Comparison of ENCODE assay signal across 27 cellular contexts in genomic region chr3:7744850-7745249, GRCh38.
"Had no signal": no experiment of that assay in that cellular context is flagged by ENCODE, and none has a peak within 500 bp of the region (broad histone marks: within the 10 kb centered on the region; RNA-seq: fewer than 3 reads in every experiment).

No MANE protein-coding gene starts in this region.

- H3K9me3 Mint-ChIP-seq: activated naive CD4-positive, alpha-beta T cell treated with anti-CD3 and anti-CD28 coated beads for 36 hours; activated naive CD8-positive, alpha-beta T cell treated with anti-CD3 and anti-CD28 coated beads, Interleukin-2, amount 10 ng/mL, durations not matched to agents 7 days and 5 days; activated T-helper 1 cell treated with anti-CD3 and anti-CD28 coated beads, Interleukin-12 subunit alpha, Interleukin-12 subunit beta, Interleukin-2, Interleukin-4 antibody, amounts not matched to agents 30 ng/mL and 10 ng/mL and 1 ng/mL, durations not matched to agents 14 hours and 24 hours and 36 hours; nephron; type B pancreatic cell had no signal

- ATAC-seq: activated CD4-positive, CD25-positive, alpha-beta regulatory T cell treated with anti-CD3 and anti-CD28 coated beads, Interleukin-2, amount 50 U/mL, for 24 hours; gastroesophageal sphincter; left cardiac atrium; left ventricle myocardium superior; right lobe of liver had no signal

- DNase-seq: activated CD4-positive, alpha-beta T cell treated with anti-CD3 and anti-CD28 coated beads for 48 hours; activated CD4-positive, alpha-beta T cell treated with anti-CD3 and anti-CD28 coated beads, Interleukin-2, amount 50 U/mL, for 48 hours; activated CD8-positive, alpha-beta memory T cell treated with anti-CD3 and anti-CD28 coated beads, Interleukin-2, amount 50 U/mL, for 4 hours; activated effector memory CD4-positive, alpha-beta T cell treated with anti-CD3 and anti-CD28 coated beads, Interleukin-2, amount 50 U/mL, for 16 hours; activated naive CD4-positive, alpha-beta T cell treated with anti-CD3 and anti-CD28 coated beads for 36 hours; activated naive CD8-positive, alpha-beta T cell treated with anti-CD3 and anti-CD28 coated beads, Interleukin-2, amount 10 ng/mL, durations not matched to agents 7 days and 5 days; activated T-cell treated with anti-CD3 and anti-CD28 coated beads, Interleukin-2, amount 50 U/mL, for 1 hour; brain microvascular endothelial cell; dorsolateral prefrontal cortex; effector memory CD4-positive, alpha-beta T cell; head of caudate nucleus; hippocampal formation; left cardiac atrium; left ventricle myocardium superior; ovary; right lobe of liver; stimulated activated CD4-positive, alpha-beta T cell treated with anti-CD3 and anti-CD28 coated beads, Interleukin-2, amount 100 ng/mL, for 48 hours; T1000; uterus; WERI-Rb-1 had no signal

- H3K27me3 Mint-ChIP-seq: activated naive CD8-positive, alpha-beta T cell treated with anti-CD3 and anti-CD28 coated beads, Interleukin-2, amount 10 ng/mL, durations not matched to agents 7 days and 5 days; progenitor cell of endocrine pancreas; stimulated activated naive CD8-positive, alpha-beta T cell treated with anti-CD3 and anti-CD28 coated beads, Interleukin-15, Interleukin-2, amounts not matched to agents 100 ng/mL and 50 ng/mL, for 24 hours; type B pancreatic cell had no signal

- H3K4me1 Mint-ChIP-seq: activated naive CD8-positive, alpha-beta T cell treated with anti-CD3 and anti-CD28 coated beads, Interleukin-2, amount 10 ng/mL, durations not matched to agents 7 days and 5 days; nephron had no signal

- H3K4me3 Mint-ChIP-seq: activated naive CD4-positive, alpha-beta T cell treated with anti-CD3 and anti-CD28 coated beads for 36 hours; activated naive CD8-positive, alpha-beta T cell treated with anti-CD3 and anti-CD28 coated beads, Interleukin-2, amount 10 ng/mL, durations not matched to agents 7 days and 5 days; activated T-helper 1 cell treated with anti-CD3 and anti-CD28 coated beads, Interleukin-12 subunit alpha, Interleukin-12 subunit beta, Interleukin-2, Interleukin-4 antibody, amounts not matched to agents 30 ng/mL and 10 ng/mL and 1 ng/mL, durations not matched to agents 14 hours and 24 hours and 36 hours; nephron; stimulated activated naive CD8-positive, alpha-beta T cell treated with anti-CD3 and anti-CD28 coated beads, Interleukin-15, Interleukin-2, amounts not matched to agents 100 ng/mL and 50 ng/mL, for 24 hours; type B pancreatic cell had no signal

- H3K36me3 Mint-ChIP-seq: activated naive CD8-positive, alpha-beta T cell treated with anti-CD3 and anti-CD28 coated beads, Interleukin-2, amount 10 ng/mL, durations not matched to agents 7 days and 5 days; type B pancreatic cell had no signal

- H3K27ac Mint-ChIP-seq: activated naive CD4-positive, alpha-beta T cell treated with anti-CD3 and anti-CD28 coated beads for 36 hours; activated naive CD8-positive, alpha-beta T cell treated with anti-CD3 and anti-CD28 coated beads, Interleukin-2, amount 10 ng/mL, durations not matched to agents 7 days and 5 days; activated T-helper 1 cell treated with anti-CD3 and anti-CD28 coated beads, Interleukin-12 subunit alpha, Interleukin-12 subunit beta, Interleukin-2, Interleukin-4 antibody, amounts not matched to agents 30 ng/mL and 10 ng/mL and 1 ng/mL, durations not matched to agents 14 hours and 24 hours and 36 hours; nephron; progenitor cell of endocrine pancreas; stimulated activated naive CD8-positive, alpha-beta T cell treated with anti-CD3 and anti-CD28 coated beads, Interleukin-15, Interleukin-2, amounts not matched to agents 100 ng/mL and 50 ng/mL, for 24 hours; type B pancreatic cell had no signal
